In genomic region chr2:120935339-120936313, GRCh38 we compare ENCODE assay signal across 11 cellular contexts.
DNase-seq lines count a peak whose midpoint lies in the region; ATAC-seq, FAIRE-seq and TF ChIP-seq lines count a peak whose summit lies in the region.
"Had no signal": no experiment of that assay in that cellular context is flagged by ENCODE, and none has a peak within 500 bp of the region (broad histone marks: within the 10 kb centered on the region; RNA-seq: fewer than 3 reads in every experiment).

No MANE protein-coding gene starts in this region.

- no peak for TF ChIP-seq CTCF in LNCaP clone FGC (IDR thresholded peaks at IDR 0.05; ENCODE audit: control insufficient read depth, extremely low read depth, insufficient read depth)
- no peak for TF ChIP-seq CTCF in H1 (IDR thresholded peaks at IDR 0.05; ENCODE audit: control extremely low read depth in 1 of 3, insufficient read depth in 1 of 3, low read depth in 1 of 3, low read length in 3 of 3)
- TF ChIP-seq CTCF in neural progenitor cell (IDR thresholded peaks at IDR 0.05): no peak
- TF ChIP-seq CTCF in WERI-Rb-1 (IDR thresholded peaks at IDR 0.05; ENCODE audit: low read depth, low read length): no peak

- H3K27ac ChIP-seq in ACC112 (ENCODE audit: low read depth, low read length): peak overlapping the region; percentile 91
- H3K27ac ChIP-seq in H1 (ENCODE audit: low read depth, low read length): no peak overlapping the region
- H3K27ac ChIP-seq in neural progenitor cell: no peak overlapping the region
- no peak overlapping the region for H3K27ac ChIP-seq in WERI-Rb-1

- ATAC-seq in GM18867 (IDR thresholded peaks at IDR 0.05; ENCODE audit: unreplicated experiment): no peak

- no peaks in the 10 kb centered on the region for H3F3A ChIP-seq in neural progenitor cell (ENCODE audit: low read depth)

- no peak for FAIRE-seq in H1 (lab: Jason Lieb, UNC)

- H4K20me1 ChIP-seq in H1 (replicated peaks in 1 of 2; ENCODE audit: control insufficient read depth in 1 of 2, insufficient read depth in 2 of 2, low read length in 2 of 2) (peaks cover 17 to 34% of the 10 kb centered on the region in 2 experiments), neural progenitor cell (ENCODE audit: low read depth) (peaks cover 89% of the 10 kb centered on the region)

- no peak for TF ChIP-seq RAD21 in H1 (IDR thresholded peaks at IDR 0.05 in 1 of 2, conservative IDR thresholded peaks at IDR 0.05 in 1 of 2; ENCODE audit: low read depth in 2 of 2, low read length in 2 of 2)

- H3K23ac ChIP-seq in H1 (ENCODE audit: insufficient read length): no peak overlapping the region

- H2BK20ac ChIP-seq in H1 (ENCODE audit: low read length): no peak overlapping the region

- no peak overlapping the region for H3K4ac ChIP-seq in H1 (replicated peaks; ENCODE audit: insufficient read length, low read depth, low read length)

- H2AFZ ChIP-seq in ACC112 (ENCODE audit: low read length, unreplicated experiment) (no peak overlapping the region), H1 (ENCODE audit: low read length) (no peak overlapping the region), neural progenitor cell (replicated peaks) (no peak overlapping the region)

- H3K4me3 ChIP-seq in ACC112 (ENCODE audit: low read depth, low read length): peak overlapping the region; percentile 62
- H3K4me3 ChIP-seq in LNCaP clone FGC (ENCODE audit: low read depth, low read length): peak overlapping the region; percentile 28; the same call in 1 of the 2 replicates
- no peak overlapping the region for H3K4me3 ChIP-seq in H1 (ENCODE audit: extremely low read depth in 1 of 4, insufficient read depth in 2 of 4, low read depth in 3 of 4, low read length in 4 of 4)
- H3K4me3 ChIP-seq in neural progenitor cell: no peak overlapping the region
- no peak overlapping the region for H3K4me3 ChIP-seq in WERI-Rb-1 (ENCODE audit: low read depth, low read length)

- peaks cover 79% of the 10 kb centered on the region for H3K4me1 Mint-ChIP-seq in neural progenitor cell

- no peaks in the 10 kb centered on the region for H3K27me3 ChIP-seq in ACC112 (ENCODE audit: insufficient read depth, low read length)
- H3K27me3 ChIP-seq in H1 (replicated peaks in 1 of 4; ENCODE audit: control insufficient read depth in 3 of 4, extremely low read depth in 1 of 4, insufficient read depth in 3 of 4, low read length in 3 of 4): no peaks in the 10 kb centered on the region
- H3K27me3 ChIP-seq in neural progenitor cell: no peaks in the 10 kb centered on the region
- no peaks in the 10 kb centered on the region for H3K27me3 ChIP-seq in WERI-Rb-1 (ENCODE audit: insufficient read depth, low read depth, severe bottlenecking)

- H3K14ac ChIP-seq in H1 (ENCODE audit: insufficient read length): no peak overlapping the region

- no peak overlapping the region for H3K4me2 ChIP-seq in H1 (ENCODE audit: insufficient read depth in 1 of 2, low read depth in 2 of 2, low read length in 2 of 2)
- no peak overlapping the region for H3K4me2 ChIP-seq in neural progenitor cell

- H3K9ac ChIP-seq in H1 (replicated peaks in 1 of 4; ENCODE audit: extremely low read depth in 1 of 4, low read depth in 3 of 4, low read length in 3 of 4): no peak overlapping the region
- H3K9ac ChIP-seq in neural progenitor cell: no peak overlapping the region

- no peak overlapping the region for H2BK12ac ChIP-seq in H1 (ENCODE audit: low read depth, low read length)

- DNase-seq in LNCaP clone FGC (ENCODE audit: low read depth) (peak; percentile 66), H1 (ENCODE audit: low read depth in 1 of 2, low spot score in 2 of 2) (no peak), neural progenitor cell (ENCODE audit: low spot score) (peak; percentile 51), pons (ENCODE audit: low spot score) (no peak), posterior cingulate gyrus (no peak), WERI-Rb-1 (no peak)
- DNase-seq: cortex of kidney; left ventricle myocardium superior; stimulated activated CD4-positive, alpha-beta T cell treated with anti-CD3 and anti-CD28 coated beads, Interleukin-2, amount 100 ng/mL, for 48 hours had no signal

- no peak overlapping the region for H2AK5ac ChIP-seq in H1 (ENCODE audit: low read depth, low read length)

- H4K5ac ChIP-seq in H1 (ENCODE audit: insufficient read length, low read depth, low read length): no peak overlapping the region

- TF ChIP-seq EP300 in H1 (IDR thresholded peaks at IDR 0.05; ENCODE audit: borderline replicate concordance in 1 of 2, low read depth in 2 of 2, low read length in 2 of 2): no peak

- H2BK5ac ChIP-seq in H1 (ENCODE audit: low read depth, low read length): no peak overlapping the region

- intact Hi-C loops in posterior cingulate gyrus (cut with DNase I): no loop called here

- peak overlapping the region; percentile 94 for H3K27ac Mint-ChIP-seq in neural progenitor cell

- H4K8ac ChIP-seq in H1 (ENCODE audit: extremely low read depth, insufficient read depth, low read length): no peak overlapping the region; the same call in 1 of the 2 replicates

- H3K36me3 Mint-ChIP-seq in neural progenitor cell: peaks cover 21% of the 10 kb centered on the region

- CTCF ChIA-PET in H1 (lab: Charles Lee; ENCODE audit: partially characterized antibody): interaction anchor here (0.5 to 6.1 kb wide), 11 partner anchors 13 to 330 kb away, joined by 3 to 29 read pairs (median 3); no protein-coding TSS in a partner anchor

- H3K9me3 Mint-ChIP-seq in neural progenitor cell: peaks cover 7% of the 10 kb centered on the region

- peaks cover 0 to 2% of the 10 kb centered on the region in 2 experiments; a peak in 2 of 4 replicates for H3K9me3 ChIP-seq in H1 (ENCODE audit: insufficient read depth in 2 of 2, low read depth in 1 of 2, low read length in 1 of 2)
- no peaks in the 10 kb centered on the region for H3K9me3 ChIP-seq in neural progenitor cell (ENCODE audit: low read depth)
- H3K9me3 ChIP-seq in WERI-Rb-1 (ENCODE audit: severe bottlenecking): peaks cover 6% of the 10 kb centered on the region

- no peak for TF ChIP-seq POLR2A in H1 (IDR thresholded peaks at IDR 0.05; ENCODE audit: control extremely low read depth in 1 of 2, low read depth in 2 of 2, low read length in 2 of 2)

- H3K36me3 ChIP-seq in ACC112 (ENCODE audit: insufficient read depth, low read length): peaks cover 8% of the 10 kb centered on the region; the same call in 1 of the 2 replicates
- H3K36me3 ChIP-seq in H1 (ENCODE audit: control insufficient read depth in 2 of 4, insufficient read depth in 4 of 4, low read length in 3 of 4): peaks cover 0 to under 1% (median 0%) of the 10 kb centered on the region in 4 experiments; a peak in 2 of 8 replicates
- no peaks in the 10 kb centered on the region for H3K36me3 ChIP-seq in neural progenitor cell
- H3K36me3 ChIP-seq in WERI-Rb-1: no peaks in the 10 kb centered on the region

- no peak overlapping the region for H2BK15ac ChIP-seq in H1 (ENCODE audit: low read length)

- no peak overlapping the region for H3K18ac ChIP-seq in H1 (ENCODE audit: extremely low read depth, low read length)

- peaks cover 1% of the 10 kb centered on the region for H3K79me2 ChIP-seq in ACC112 (ENCODE audit: control insufficient read depth, insufficient read depth, low read length, unreplicated experiment)
- peaks cover 0 to 16% of the 10 kb centered on the region in 2 experiments; a peak in 1 of 4 replicates for H3K79me2 ChIP-seq in H1 (ENCODE audit: control insufficient read depth in 1 of 2, insufficient read depth in 2 of 2, low read length in 2 of 2)
- peaks cover 22% of the 10 kb centered on the region for H3K79me2 ChIP-seq in neural progenitor cell (ENCODE audit: low read depth)

- POLR2A ChIA-PET in H1 (lab: Charles Lee; ENCODE audit: partially characterized antibody): no interaction called here

- H3K23me2 ChIP-seq in H1 (ENCODE audit: low read depth, low read length): no peaks in the 10 kb centered on the region

- H4K91ac ChIP-seq in H1 (replicated peaks; ENCODE audit: insufficient read length, low read length): no peak overlapping the region

- H3K27me3 Mint-ChIP-seq in neural progenitor cell (ENCODE audit: insufficient read depth, low read depth): peaks cover 2% of the 10 kb centered on the region

- H3K4me1 ChIP-seq in ACC112 (ENCODE audit: control insufficient read depth, insufficient read depth, low read length, unreplicated experiment) (peaks cover 84% of the 10 kb centered on the region), H1 (replicated peaks in 1 of 4; ENCODE audit: control insufficient read depth in 3 of 4, insufficient read depth in 4 of 4, low read length in 3 of 4) (peaks cover 0 to 5% (median 3%) of the 10 kb centered on the region in 4 experiments; a peak in 3 of 7 replicates), neural progenitor cell (peaks cover 6% of the 10 kb centered on the region)

- H3K4me3 Mint-ChIP-seq in neural progenitor cell: peak overlapping the region; percentile 33

- no peak overlapping the region for H2BK120ac ChIP-seq in H1 (replicated peaks; ENCODE audit: low read depth, low read length)

- no peak overlapping the region for H3K56ac ChIP-seq in H1 (replicated peaks; ENCODE audit: insufficient read length, low read depth, low read length)

- H3K79me1 ChIP-seq in H1 (ENCODE audit: low read depth, low read length): peaks cover 4% of the 10 kb centered on the region

- 89% methylated on average over 23 of the region's 26 CpGs; no CpG with 5 or more reads in 1 of the 2 experiments for WGBS in H1 (ENCODE audit: extremely low coverage in 1 of 2, insufficient coverage in 1 of 2, insufficient read length in 1 of 2, insufficient replicate concordance in 2 of 2, low coverage in 1 of 2, low lambda C conversion rate in 2 of 2, missing lambda C conversion rate in 1 of 2), 2 experiments

TF ChIP-seq in H1, 55 proteins besides CTCF, POLR2A, EP300 and RAD21:
- TF ChIP-seq SUZ12 (IDR thresholded peaks at IDR 0.05; ENCODE audit: low read length): no peak
- TF ChIP-seq PHF8 (conservative IDR thresholded peaks at IDR 0.05; ENCODE audit: low read depth, low read length): no peak
- TF ChIP-seq CBX5 (IDR thresholded peaks at IDR 0.05; ENCODE audit: low read depth, low read length): no peak
- 0 out of 2 replicates have a peak, but pooled peaks have one; percentile 20 for TF ChIP-seq KDM1A (IDR thresholded peaks at IDR 0.05; ENCODE audit: borderline replicate concordance, low read length)
- no peak for TF ChIP-seq SIX5 (IDR thresholded peaks at IDR 0.05; ENCODE audit: low read depth, low read length)

Comparison
In these comparisons a context has a peak if more than half of its experiments do, and no peak if none do; other contexts are left out.
1. H3K4me3 ChIP-seq: peak in ACC112 (single experiment) and LNCaP clone FGC (single experiment); none in H1 (0 of 4), neural progenitor cell (single experiment) and WERI-Rb-1 (single experiment).
2. DNase-seq: peak in LNCaP clone FGC (single experiment) and neural progenitor cell (single experiment); none in H1 (0 of 2), pons (single experiment), posterior cingulate gyrus (0 of 10) and WERI-Rb-1 (single experiment).